ENCODE assay signal across 9 cellular contexts in genomic region chr9:93453047-93453914, GRCh38. TPM values are rescaled to one million over a fixed set of nuclear protein-coding genes. Genes with fewer than 3 reads are reported as not detected.
DNase-seq lines count a peak whose midpoint lies in the region; ATAC-seq, FAIRE-seq and TF ChIP-seq lines count a peak whose summit lies in the region.
"Had no signal": no experiment of that assay in that cellular context is flagged by ENCODE, and none has a peak within 500 bp of the region (broad histone marks: within the 10 kb centered on the region; RNA-seq: fewer than 3 reads in every experiment).

TSS of gene FAM120AOS (minus strand) at chr9:93453581. CDS start at chr9:93452709, 872 bp downstream.

- H3K36me3 Mint-ChIP-seq in chondrocyte (ENCODE audit: low read depth): no peaks in the 10 kb centered on the region

- ATAC-seq in GM19035 (IDR thresholded peaks at IDR 0.05; ENCODE audit: unreplicated experiment) (peak; percentile 63), HG03354 (IDR thresholded peaks at IDR 0.05; ENCODE audit: poor library complexity, severe bottlenecking, unreplicated experiment) (peak; percentile 74)

- peak; percentile 85 for DNase-seq in AG09319 (ENCODE audit: extremely low read depth, low read depth)
- peak; percentile 91 for DNase-seq in NCI-H460 (ENCODE audit: extremely low read depth, low read depth)
- DNase-seq in activated CD4-positive, alpha-beta T cell treated with anti-CD3 and anti-CD28 coated beads for 24 hours (ENCODE audit: low read depth in 2 of 2): peak; percentile 75 to 77
- DNase-seq in chondrocyte (ENCODE audit: low spot score): peak; percentile 94
- peak; percentile 96 for DNase-seq in kidney
- DNase-seq in stimulated activated CD4-positive, alpha-beta T cell treated with anti-CD3 and anti-CD28 coated beads, Interleukin-15, amount 100 ng/mL, for 24 hours: peak; percentile 92

- intact Hi-C loops in kidney (cut with DNase I): no loop called here

- no peaks in the 10 kb centered on the region for H3K9me3 ChIP-seq in kidney (ENCODE audit: control insufficient read depth in 1 of 2, low read length in 2 of 2)

- H3K27ac Mint-ChIP-seq in chondrocyte (ENCODE audit: unreplicated experiment): peak within 1 kb of the TSS; percentile 94

- H3K9me3 Mint-ChIP-seq in chondrocyte (ENCODE audit: low read depth): no peaks in the 10 kb centered on the region

- H3K27ac ChIP-seq in kidney (ENCODE audit: low read depth in 2 of 2, low read length in 2 of 2): peak within 1 kb of the TSS; percentile 88 to 89

- peaks cover 8 to 18% of the 10 kb centered on the region in 2 donors for H3K4me1 ChIP-seq in kidney (ENCODE audit: control insufficient read depth in 1 of 2, insufficient read depth in 1 of 2, low read depth in 1 of 2, low read length in 2 of 2)

- FAIRE-seq in kidney (lab: Jason Lieb, UNC): peak; percentile 95
- FAIRE-seq: colon had no signal

- H3K27me3 Mint-ChIP-seq in chondrocyte (ENCODE audit: low read depth): no peaks in the 10 kb centered on the region

- peaks cover 43% of the 10 kb centered on the region for H3K4me1 Mint-ChIP-seq in chondrocyte (ENCODE audit: low read depth)

- TF ChIP-seq CTCF in AG09319 (IDR thresholded peaks at IDR 0.05; ENCODE audit: low read depth, low read length) (no peak), chondrocyte (IDR thresholded peaks at IDR 0.05) (no peak), kidney (IDR thresholded peaks at IDR 0.05; ENCODE audit: borderline replicate concordance, extremely low read depth, insufficient read depth) (peak; percentile 1)

- peak within 1 kb of the TSS; percentile 82 to 92 for H3K4me3 ChIP-seq in kidney (ENCODE audit: low read length in 2 of 2)

- H3K9ac ChIP-seq in kidney (ENCODE audit: low read length in 2 of 2): peak within 1 kb of the TSS; percentile 87 to 97

- H3K4me3 Mint-ChIP-seq in chondrocyte (ENCODE audit: unreplicated experiment): peak within 1 kb of the TSS; percentile 86

- peaks cover 0 to 4% of the 10 kb centered on the region in 2 donors for H3K36me3 ChIP-seq in kidney (ENCODE audit: control insufficient read depth in 1 of 2, insufficient read depth in 2 of 2, low read length in 2 of 2)

RNA-seq across cellular contexts. Expression of gene FAM120AOS, which starts in this region (rescaled TPM):
- total RNA-seq in NCI-H460 (2014; rRNA removed; shearing (Covaris generic)): 79.8 and 89.9 TPM in 2 replicates
- 67.3 and 190 TPM in 2 replicates for polyA plus RNA-seq in NCI-H460 (2014; cell fraction: nucleus; rRNA removed)
- 36.9 to 41.4 TPM (median 40.3 TPM) in 3 replicates for total RNA-seq in chondrocyte
- 53.2 TPM for total RNA-seq in kidney
- polyA plus RNA-seq in kidney (ENCODE audit: insufficient read depth, low read depth, low replicate concordance): 38.7 TPM

Comparison
In these comparisons a context has a peak if more than half of its experiments do, and no peak if none do; other contexts are left out.
1. Peak in every context shown above with its lines: DNase-seq, ATAC-seq, H3K4me3 ChIP-seq and H3K27ac ChIP-seq.